ENCODE assay signal across 17 cellular contexts in genomic region chr12:69483700-69484099, GRCh38. TPM values are rescaled to one million over a fixed set of nuclear protein-coding genes. Genes with fewer than 3 reads are reported as not detected.
A peak's percentile ranks its signal among the peaks of the same experiment; 100 is the strongest.
DNase-seq lines count a peak whose midpoint lies in the region; ATAC-seq, FAIRE-seq and TF ChIP-seq lines count a peak whose summit lies in the region.
"Had no signal": no experiment of that assay in that cellular context is flagged by ENCODE, and none has a peak within 500 bp of the region (broad histone marks: within the 10 kb centered on the region; RNA-seq: fewer than 3 reads in every experiment).

No MANE protein-coding gene starts in this region.

- H3K9me3 Mint-ChIP-seq in activated naive CD4-positive, alpha-beta T cell treated with anti-CD3 and anti-CD28 coated beads, Interleukin-2, amount 50 U/mL, for 24 hours = peaks cover 6% of the 10 kb centered on the region
- peaks cover 2% of the 10 kb centered on the region for H3K9me3 Mint-ChIP-seq in activated naive CD4-positive, alpha-beta T cell treated with anti-CD3 and anti-CD28 coated beads for 36 hours
- peaks cover 20% of the 10 kb centered on the region for H3K9me3 Mint-ChIP-seq in WTC11

- ATAC-seq in WTC11 (no peak), SK-N-SH treated with all-trans-retinoic acid at 6 μM for 48 hours (no peak)
- ATAC-seq: CD8-positive, alpha-beta T cell; HCT116 had no signal

- no peak for TF ChIP-seq POLR2A in H54 (IDR thresholded peaks at IDR 0.05; ENCODE audit: low read depth, low read length)

- H3K36me3 Mint-ChIP-seq in activated naive CD4-positive, alpha-beta T cell treated with anti-CD3 and anti-CD28 coated beads, Interleukin-2, amount 50 U/mL, for 24 hours = peaks cover 22% of the 10 kb centered on the region
- H3K36me3 Mint-ChIP-seq in activated naive CD4-positive, alpha-beta T cell treated with anti-CD3 and anti-CD28 coated beads for 36 hours (ENCODE audit: low read depth) = peaks cover 25% of the 10 kb centered on the region
- peaks cover 24% of the 10 kb centered on the region for H3K36me3 Mint-ChIP-seq in WTC11

- intact Hi-C loops in activated naive CD4-positive, alpha-beta T cell treated with anti-CD3 and anti-CD28 coated beads for 36 hours (cut with micrococcal nuclease) = no loop called here

- no peak for TF ChIP-seq CTCF in WTC11 (IDR thresholded peaks at IDR 0.05)

- peak overlapping the region; percentile 19 for H3K4me3 Mint-ChIP-seq in activated naive CD4-positive, alpha-beta T cell treated with anti-CD3 and anti-CD28 coated beads, Interleukin-2, amount 50 U/mL, for 24 hours
- H3K4me3 Mint-ChIP-seq in activated naive CD4-positive, alpha-beta T cell treated with anti-CD3 and anti-CD28 coated beads for 36 hours = no peak overlapping the region
- no peak overlapping the region for H3K4me3 Mint-ChIP-seq in WTC11
- H3K4me3 Mint-ChIP-seq: B cell; CD8-positive, alpha-beta T cell; H9; HFFc6 had no signal

- H3K27me3 Mint-ChIP-seq in activated naive CD4-positive, alpha-beta T cell treated with anti-CD3 and anti-CD28 coated beads, Interleukin-2, amount 50 U/mL, for 24 hours = no peaks in the 10 kb centered on the region
- H3K27me3 Mint-ChIP-seq in activated naive CD4-positive, alpha-beta T cell treated with anti-CD3 and anti-CD28 coated beads for 36 hours (ENCODE audit: low read depth) = no peaks in the 10 kb centered on the region
- H3K27me3 Mint-ChIP-seq in WTC11 (ENCODE audit: low read depth) = no peaks in the 10 kb centered on the region
- H3K27me3 Mint-ChIP-seq: B cell; CD4-positive, CD25-positive, alpha-beta regulatory T cell had no signal

- no peak overlapping the region for H3K27ac Mint-ChIP-seq in activated naive CD4-positive, alpha-beta T cell treated with anti-CD3 and anti-CD28 coated beads, Interleukin-2, amount 50 U/mL, for 24 hours
- H3K27ac Mint-ChIP-seq in activated naive CD4-positive, alpha-beta T cell treated with anti-CD3 and anti-CD28 coated beads for 36 hours = no peak overlapping the region
- H3K27ac Mint-ChIP-seq in WTC11 = peak overlapping the region; percentile 41; the same call in 1 of the 2 replicates
- H3K27ac Mint-ChIP-seq: B cell, HFFc6 had no signal

- FAIRE-seq in H54 (lab: Jason Lieb, UNC) = peak; percentile 15
- FAIRE-seq: G401.6 had no signal

- DNase-seq in activated naive CD4-positive, alpha-beta T cell treated with anti-CD3 and anti-CD28 coated beads for 36 hours = no peak
- no peak for DNase-seq in H54 (ENCODE audit: insufficient read length, low spot score)
- DNase-seq in WTC11 (ENCODE audit: low spot score) = no peak
- no peak for DNase-seq in H4 (ENCODE audit: low spot score)
- DNase-seq: Caco-2; CD4-positive, CD25-positive, alpha-beta regulatory T cell; CD8-positive, alpha-beta T cell; DMS153; DND-41; GOT3; H9; HFFc6 had no signal

- POLR2A ChIA-PET in WTC11 (lab: Charles Lee) = no interaction called here

- H3K4me1 Mint-ChIP-seq in activated naive CD4-positive, alpha-beta T cell treated with anti-CD3 and anti-CD28 coated beads, Interleukin-2, amount 50 U/mL, for 24 hours = peaks cover 73% of the 10 kb centered on the region
- H3K4me1 Mint-ChIP-seq in activated naive CD4-positive, alpha-beta T cell treated with anti-CD3 and anti-CD28 coated beads for 36 hours (ENCODE audit: low read depth) = peaks cover 55% of the 10 kb centered on the region
- peaks cover 18% of the 10 kb centered on the region for H3K4me1 Mint-ChIP-seq in WTC11

- CTCF ChIA-PET in activated naive CD4-positive, alpha-beta T cell treated with anti-CD3 and anti-CD28 coated beads for 36 hours (lab: Charles Lee) = interaction anchor here (1.2 kb wide), 1 partner anchor 51 kb away, joined by 3 read pairs; no protein-coding TSS in a partner anchor
- CTCF ChIA-PET in WTC11 (lab: Charles Lee) = interaction anchor here (1.3 to 1.9 kb wide), 2 partner anchors 10 to 87 kb away, joined by 3 to 6 read pairs; no protein-coding TSS in a partner anchor

TF ChIP-seq in WTC11, 78 proteins besides CTCF, POLR2A, EP300 and RAD21 (continues in another document):
- TF ChIP-seq SMAD3 (CRISPR knock-in tag; IDR thresholded peaks at IDR 0.05; ENCODE audit: borderline replicate concordance) (no peak), NR2C2 (CRISPR knock-in tag; IDR thresholded peaks at IDR 0.05) (no peak), NR3C1 (CRISPR knock-in tag; conservative IDR thresholded peaks at IDR 0.05; ENCODE audit: low read depth) (no peak), JAZF1 (CRISPR knock-in tag; IDR thresholded peaks at IDR 0.05) (no peak), ZNF219 (CRISPR knock-in tag; IDR thresholded peaks at IDR 0.05; ENCODE audit: borderline replicate concordance) (no peak), ZNF423 (CRISPR knock-in tag; IDR thresholded peaks at IDR 0.05) (no peak), GABPB1 (CRISPR knock-in tag; IDR thresholded peaks at IDR 0.05) (no peak), FOXJ3 (CRISPR knock-in tag; IDR thresholded peaks at IDR 0.05; ENCODE audit: borderline replicate concordance) (no peak), IRF1 (CRISPR knock-in tag; IDR thresholded peaks at IDR 0.05) (no peak), ETV6 (CRISPR knock-in tag; IDR thresholded peaks at IDR 0.05) (no peak)
- TF ChIP-seq, protein P1, sequence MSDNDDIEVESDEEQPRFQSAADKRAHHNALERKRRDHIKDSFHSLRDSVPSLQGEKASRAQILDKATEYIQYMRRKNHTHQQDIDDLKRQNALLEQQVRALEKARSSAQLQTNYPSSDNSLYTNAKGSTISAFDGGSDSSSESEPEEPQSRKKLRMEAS (CRISPR knock-in tag; IDR thresholded peaks at IDR 0.05) = no peak
- TF ChIP-seq, protein P2, sequence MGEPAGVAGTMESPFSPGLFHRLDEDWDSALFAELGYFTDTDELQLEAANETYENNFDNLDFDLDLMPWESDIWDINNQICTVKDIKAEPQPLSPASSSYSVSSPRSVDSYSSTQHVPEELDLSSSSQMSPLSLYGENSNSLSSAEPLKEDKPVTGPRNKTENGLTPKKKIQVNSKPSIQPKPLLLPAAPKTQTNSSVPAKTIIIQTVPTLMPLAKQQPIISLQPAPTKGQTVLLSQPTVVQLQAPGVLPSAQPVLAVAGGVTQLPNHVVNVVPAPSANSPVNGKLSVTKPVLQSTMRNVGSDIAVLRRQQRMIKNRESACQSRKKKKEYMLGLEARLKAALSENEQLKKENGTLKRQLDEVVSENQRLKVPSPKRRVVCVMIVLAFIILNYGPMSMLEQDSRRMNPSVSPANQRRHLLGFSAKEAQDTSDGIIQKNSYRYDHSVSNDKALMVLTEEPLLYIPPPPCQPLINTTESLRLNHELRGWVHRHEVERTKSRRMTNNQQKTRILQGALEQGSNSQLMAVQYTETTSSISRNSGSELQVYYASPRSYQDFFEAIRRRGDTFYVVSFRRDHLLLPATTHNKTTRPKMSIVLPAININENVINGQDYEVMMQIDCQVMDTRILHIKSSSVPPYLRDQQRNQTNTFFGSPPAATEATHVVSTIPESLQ (CRISPR knock-in tag; IDR thresholded peaks at IDR 0.05) = no peak

TF ChIP-seq in SK-N-SH treated with all-trans-retinoic acid at 6 μM for 48 hours, 23 proteins besides CTCF, POLR2A, EP300 and RAD21:
- TF ChIP-seq, protein P3, sequence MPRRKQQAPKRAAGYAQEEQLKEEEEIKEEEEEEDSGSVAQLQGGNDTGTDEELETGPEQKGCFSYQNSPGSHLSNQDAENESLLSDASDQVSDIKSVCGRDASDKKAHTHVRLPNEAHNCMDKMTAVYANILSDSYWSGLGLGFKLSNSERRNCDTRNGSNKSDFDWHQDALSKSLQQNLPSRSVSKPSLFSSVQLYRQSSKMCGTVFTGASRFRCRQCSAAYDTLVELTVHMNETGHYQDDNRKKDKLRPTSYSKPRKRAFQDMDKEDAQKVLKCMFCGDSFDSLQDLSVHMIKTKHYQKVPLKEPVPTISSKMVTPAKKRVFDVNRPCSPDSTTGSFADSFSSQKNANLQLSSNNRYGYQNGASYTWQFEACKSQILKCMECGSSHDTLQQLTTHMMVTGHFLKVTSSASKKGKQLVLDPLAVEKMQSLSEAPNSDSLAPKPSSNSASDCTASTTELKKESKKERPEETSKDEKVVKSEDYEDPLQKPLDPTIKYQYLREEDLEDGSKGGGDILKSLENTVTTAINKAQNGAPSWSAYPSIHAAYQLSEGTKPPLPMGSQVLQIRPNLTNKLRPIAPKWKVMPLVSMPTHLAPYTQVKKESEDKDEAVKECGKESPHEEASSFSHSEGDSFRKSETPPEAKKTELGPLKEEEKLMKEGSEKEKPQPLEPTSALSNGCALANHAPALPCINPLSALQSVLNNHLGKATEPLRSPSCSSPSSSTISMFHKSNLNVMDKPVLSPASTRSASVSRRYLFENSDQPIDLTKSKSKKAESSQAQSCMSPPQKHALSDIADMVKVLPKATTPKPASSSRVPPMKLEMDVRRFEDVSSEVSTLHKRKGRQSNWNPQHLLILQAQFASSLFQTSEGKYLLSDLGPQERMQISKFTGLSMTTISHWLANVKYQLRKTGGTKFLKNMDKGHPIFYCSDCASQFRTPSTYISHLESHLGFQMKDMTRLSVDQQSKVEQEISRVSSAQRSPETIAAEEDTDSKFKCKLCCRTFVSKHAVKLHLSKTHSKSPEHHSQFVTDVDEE (CRISPR knock-in tag; IDR thresholded peaks at IDR 0.05) = no peak

RNA-seq across cellular contexts. Expression of gene FRS2, which starts 13.5 kb away (rescaled TPM):
- total RNA-seq in activated naive CD4-positive, alpha-beta T cell treated with anti-CD3 and anti-CD28 coated beads for 36 hours = 1 to 10 TPM; 7.9 TPM
- total RNA-seq in WTC11 (2021) = 23.7 to 26.7 TPM (median 26.1 TPM) in 3 replicates
- total RNA-seq in H4 (2014; rRNA removed; shearing (Covaris generic)) = 17.8 and 34.4 TPM in 2 replicates
